ENCODE assay signal across 8 cellular contexts in the genomic region with DNA sequence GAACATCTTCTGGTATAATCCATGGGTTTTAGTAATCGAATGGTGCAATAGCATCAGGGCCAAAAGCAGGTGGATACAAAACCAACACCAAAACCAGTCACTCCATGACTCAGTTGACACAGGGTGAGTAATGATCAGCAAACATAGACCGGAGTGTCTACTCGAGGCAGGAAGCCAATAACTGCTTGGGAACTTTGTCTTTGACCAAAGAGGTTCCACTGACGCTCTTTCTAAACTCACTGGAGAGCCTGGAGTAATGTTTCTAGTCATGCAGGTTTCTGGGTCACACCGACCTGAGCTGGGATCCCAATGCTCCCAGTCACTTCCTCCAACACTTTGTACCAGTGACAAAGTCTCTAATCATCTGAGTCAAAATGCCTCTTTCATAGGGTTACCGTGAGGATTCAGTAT.
DNase-seq lines count a peak whose midpoint lies in the region; ATAC-seq and TF ChIP-seq lines count a peak whose summit lies in the region.

No MANE protein-coding gene starts in this region.

- no peak for TF ChIP-seq CTCF in astrocyte of the cerebellum (IDR thresholded peaks at IDR 0.05; ENCODE audit: low read depth, low read length, missing control alignments)

- in situ Hi-C loops in astrocyte of the cerebellum (cut with HindIII; ENCODE audit: low sequenced_read_pairs), result no loop called here

- peak; percentile 53 for DNase-seq in stimulated activated CD4-positive, alpha-beta T cell treated with anti-CD3 and anti-CD28 coated beads, Interleukin-1b, Interleukin-23, amount 100 ng/mL, for 48 hours
- DNase-seq in stimulated activated CD4-positive, alpha-beta T cell treated with anti-CD3 and anti-CD28 coated beads, Interleukin-12 subunit alpha, Interleukin-12 subunit beta, amount 100 ng/mL, for 4 hours, result no peak
- peak; percentile 20 for DNase-seq in astrocyte of the cerebellum (ENCODE audit: low read depth)
- peak; percentile 27 for DNase-seq in stimulated activated naive CD8-positive, alpha-beta T cell treated with anti-CD3 and anti-CD28 coated beads, Interleukin-15, Interleukin-2, amounts not matched to agents 100 U/mL and 50 U/mL, for 24 hours
- no peak for DNase-seq in ecto neural progenitor cell (ENCODE audit: low spot score)
- no peak for DNase-seq in NK-92 treated with Interleukin-12 subunit alpha and Interleukin-12 subunit beta, amount 100 ng/mL, for 24 hours (lab: John Stamatoyannopoulos, UW)
- no peak for DNase-seq in medulla oblongata (ENCODE audit: extremely low spot score)

- peak; percentile 62 for ATAC-seq in HG03175 (IDR thresholded peaks at IDR 0.05; ENCODE audit: unreplicated experiment)
- ATAC-seq in stimulated activated naive CD8-positive, alpha-beta T cell treated with anti-CD3 and anti-CD28 coated beads, Interleukin-15, Interleukin-2, amounts not matched to agents 100 U/mL and 50 U/mL, for 24 hours, result peak; percentile 89

- no peak overlapping the region for H3K4me3 ChIP-seq in astrocyte of the cerebellum (ENCODE audit: low read depth, low read length)

Comparison
In these comparisons a context has a peak if more than half of its experiments do, and no peak if none do; other contexts are left out.
1. DNase-seq: peak in stimulated activated CD4-positive, alpha-beta T cell treated with anti-CD3 and anti-CD28 coated beads, Interleukin-1b, Interleukin-23, amount 100 ng/mL, for 48 hours (single experiment), astrocyte of the cerebellum (single experiment) and stimulated activated naive CD8-positive, alpha-beta T cell treated with anti-CD3 and anti-CD28 coated beads, Interleukin-15, Interleukin-2, amounts not matched to agents 100 U/mL and 50 U/mL, for 24 hours (single experiment); none in stimulated activated CD4-positive, alpha-beta T cell treated with anti-CD3 and anti-CD28 coated beads, Interleukin-12 subunit alpha, Interleukin-12 subunit beta, amount 100 ng/mL, for 4 hours (single experiment), ecto neural progenitor cell (single experiment), NK-92 treated with Interleukin-12 subunit alpha and Interleukin-12 subunit beta, amount 100 ng/mL, for 24 hours (single experiment) and medulla oblongata (single experiment).